Comparison of ENCODE assay signal across 34 cellular contexts in genomic region chr22:16651217-16651616, GRCh38. TPM values are rescaled to one million over a fixed set of nuclear protein-coding genes. Genes with fewer than 3 reads are reported as not detected.
"Had no signal": no experiment of that assay in that cellular context is flagged by ENCODE, and none has a peak within 500 bp of the region (broad histone marks: within the 10 kb centered on the region; RNA-seq: fewer than 3 reads in every experiment).

No MANE protein-coding gene starts in this region.

- DNase-seq: effector CD8-positive, alpha-beta T cell; effector memory CD8-positive, alpha-beta T cell; endodermal cell; erythroblast; esophagus squamous epithelium; foreskin fibroblast; foreskin melanocyte; gastrocnemius medialis; glutamatergic neuron; head of caudate nucleus; heart right ventricle; hippocampal formation; immature natural killer cell; left cardiac atrium; left lung; left ventricle myocardium superior; lower lobe of right lung; mesenchymal stem cell; midbrain; naive thymus-derived CD4-positive, alpha-beta T cell had no signal

- H3K36me3 ChIP-seq: gastrocnemius medialis, left lung, lower lobe of right lung had no signal

- H3K4me3 ChIP-seq: coronary artery, esophagus squamous epithelium, gastrocnemius medialis, heart right ventricle, left lung, lower lobe of right lung had no signal

- H3K9me3 Mint-ChIP-seq: effector memory CD8-positive, alpha-beta T cell had no signal

- H3K4me1 ChIP-seq: esophagus squamous epithelium, gastrocnemius medialis, heart right ventricle, left lung, lower lobe of right lung had no signal

- H3K27me3 Mint-ChIP-seq: effector memory CD8-positive, alpha-beta T cell had no signal

- H3K27ac Mint-ChIP-seq: effector memory CD8-positive, alpha-beta T cell; endodermal cell; immature natural killer cell; naive thymus-derived CD4-positive, alpha-beta T cell had no signal

- H3K27me3 ChIP-seq: esophagus squamous epithelium, gastrocnemius medialis, heart right ventricle, left lung had no signal

- H3K9me3 ChIP-seq: gastrocnemius medialis had no signal

- H3K4me1 Mint-ChIP-seq: endodermal cell; immature natural killer cell; naive thymus-derived CD4-positive, alpha-beta T cell had no signal

- FAIRE-seq: colon, endometrium, islet of Langerhans, keratinocyte had no signal

- H3K27ac ChIP-seq: coronary artery, epithelial cell of prostate, esophagus squamous epithelium, gastrocnemius medialis, heart right ventricle, left lung, lower lobe of right lung had no signal

- H3K4me3 Mint-ChIP-seq: effector memory CD8-positive, alpha-beta T cell; endodermal cell; immature natural killer cell; naive thymus-derived CD4-positive, alpha-beta T cell had no signal

- ATAC-seq: effector memory CD8-positive, alpha-beta T cell; esophagus mucosa; gastrocnemius medialis; heart right ventricle; left cardiac atrium; left lung; left ventricle myocardium superior; lower lobe of right lung; naive thymus-derived CD4-positive, alpha-beta T cell had no signal

RNA-seq across cellular contexts. Expression of gene CCT8L2, which starts 58.6 kb away (rescaled TPM):
- total RNA-seq: dermis microvascular lymphatic vessel endothelial cell; endodermal cell; esophagus mucosa; esophagus squamous epithelium; gastrocnemius medialis; glomerular endothelial cell; heart right ventricle; kidney epithelial cell; left cardiac atrium; left lung; left ventricle myocardium superior; lower leg skin; lower lobe of right lung; lung microvascular endothelial cell; mononuclear cell; mucosa of gallbladder; naive thymus-derived CD4-positive, alpha-beta T cell had no signal
- polyA plus RNA-seq: heart right ventricle; immature natural killer cell; keratinocyte; naive thymus-derived CD4-positive, alpha-beta T cell had no signal
